ENCODE assay signal across 1 cellular context in the genomic region with DNA sequence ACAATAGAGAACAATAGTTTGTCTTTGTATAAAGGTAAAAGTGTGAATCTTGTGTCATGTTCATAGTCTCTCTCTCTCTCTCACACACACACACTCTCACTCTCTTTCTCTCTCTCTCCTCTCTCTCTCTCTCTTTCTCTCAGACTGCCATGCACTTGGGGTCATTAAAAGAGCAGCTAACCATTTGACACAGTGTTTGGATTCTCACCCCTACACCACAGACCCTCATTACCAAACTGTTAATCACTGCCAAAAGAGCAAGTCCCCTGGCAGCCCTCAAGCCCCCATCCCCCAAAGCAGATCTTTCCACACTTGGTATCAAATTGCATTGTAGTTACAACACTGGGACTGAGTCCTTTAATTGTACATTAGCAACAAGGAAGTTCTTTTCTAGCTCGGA.
TF ChIP-seq lines count a peak whose summit lies in the region.

No MANE protein-coding gene starts in this region.

TF ChIP-seq in GM23338, 12 proteins besides CTCF, POLR2A, EP300 and RAD21 (continued from another document):
- TF ChIP-seq, protein P1, sequence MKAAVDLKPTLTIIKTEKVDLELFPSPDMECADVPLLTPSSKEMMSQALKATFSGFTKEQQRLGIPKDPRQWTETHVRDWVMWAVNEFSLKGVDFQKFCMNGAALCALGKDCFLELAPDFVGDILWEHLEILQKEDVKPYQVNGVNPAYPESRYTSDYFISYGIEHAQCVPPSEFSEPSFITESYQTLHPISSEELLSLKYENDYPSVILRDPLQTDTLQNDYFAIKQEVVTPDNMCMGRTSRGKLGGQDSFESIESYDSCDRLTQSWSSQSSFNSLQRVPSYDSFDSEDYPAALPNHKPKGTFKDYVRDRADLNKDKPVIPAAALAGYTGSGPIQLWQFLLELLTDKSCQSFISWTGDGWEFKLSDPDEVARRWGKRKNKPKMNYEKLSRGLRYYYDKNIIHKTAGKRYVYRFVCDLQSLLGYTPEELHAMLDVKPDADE (IDR thresholded peaks at IDR 0.05): no peak
- TF ChIP-seq STAT1 (IDR thresholded peaks at IDR 0.05; ENCODE audit: unreplicated experiment) (no peak), EZH2phosphoT487 (IDR thresholded peaks at IDR 0.05; ENCODE audit: unreplicated experiment) (no peak)
- TF ChIP-seq, protein P2, sequence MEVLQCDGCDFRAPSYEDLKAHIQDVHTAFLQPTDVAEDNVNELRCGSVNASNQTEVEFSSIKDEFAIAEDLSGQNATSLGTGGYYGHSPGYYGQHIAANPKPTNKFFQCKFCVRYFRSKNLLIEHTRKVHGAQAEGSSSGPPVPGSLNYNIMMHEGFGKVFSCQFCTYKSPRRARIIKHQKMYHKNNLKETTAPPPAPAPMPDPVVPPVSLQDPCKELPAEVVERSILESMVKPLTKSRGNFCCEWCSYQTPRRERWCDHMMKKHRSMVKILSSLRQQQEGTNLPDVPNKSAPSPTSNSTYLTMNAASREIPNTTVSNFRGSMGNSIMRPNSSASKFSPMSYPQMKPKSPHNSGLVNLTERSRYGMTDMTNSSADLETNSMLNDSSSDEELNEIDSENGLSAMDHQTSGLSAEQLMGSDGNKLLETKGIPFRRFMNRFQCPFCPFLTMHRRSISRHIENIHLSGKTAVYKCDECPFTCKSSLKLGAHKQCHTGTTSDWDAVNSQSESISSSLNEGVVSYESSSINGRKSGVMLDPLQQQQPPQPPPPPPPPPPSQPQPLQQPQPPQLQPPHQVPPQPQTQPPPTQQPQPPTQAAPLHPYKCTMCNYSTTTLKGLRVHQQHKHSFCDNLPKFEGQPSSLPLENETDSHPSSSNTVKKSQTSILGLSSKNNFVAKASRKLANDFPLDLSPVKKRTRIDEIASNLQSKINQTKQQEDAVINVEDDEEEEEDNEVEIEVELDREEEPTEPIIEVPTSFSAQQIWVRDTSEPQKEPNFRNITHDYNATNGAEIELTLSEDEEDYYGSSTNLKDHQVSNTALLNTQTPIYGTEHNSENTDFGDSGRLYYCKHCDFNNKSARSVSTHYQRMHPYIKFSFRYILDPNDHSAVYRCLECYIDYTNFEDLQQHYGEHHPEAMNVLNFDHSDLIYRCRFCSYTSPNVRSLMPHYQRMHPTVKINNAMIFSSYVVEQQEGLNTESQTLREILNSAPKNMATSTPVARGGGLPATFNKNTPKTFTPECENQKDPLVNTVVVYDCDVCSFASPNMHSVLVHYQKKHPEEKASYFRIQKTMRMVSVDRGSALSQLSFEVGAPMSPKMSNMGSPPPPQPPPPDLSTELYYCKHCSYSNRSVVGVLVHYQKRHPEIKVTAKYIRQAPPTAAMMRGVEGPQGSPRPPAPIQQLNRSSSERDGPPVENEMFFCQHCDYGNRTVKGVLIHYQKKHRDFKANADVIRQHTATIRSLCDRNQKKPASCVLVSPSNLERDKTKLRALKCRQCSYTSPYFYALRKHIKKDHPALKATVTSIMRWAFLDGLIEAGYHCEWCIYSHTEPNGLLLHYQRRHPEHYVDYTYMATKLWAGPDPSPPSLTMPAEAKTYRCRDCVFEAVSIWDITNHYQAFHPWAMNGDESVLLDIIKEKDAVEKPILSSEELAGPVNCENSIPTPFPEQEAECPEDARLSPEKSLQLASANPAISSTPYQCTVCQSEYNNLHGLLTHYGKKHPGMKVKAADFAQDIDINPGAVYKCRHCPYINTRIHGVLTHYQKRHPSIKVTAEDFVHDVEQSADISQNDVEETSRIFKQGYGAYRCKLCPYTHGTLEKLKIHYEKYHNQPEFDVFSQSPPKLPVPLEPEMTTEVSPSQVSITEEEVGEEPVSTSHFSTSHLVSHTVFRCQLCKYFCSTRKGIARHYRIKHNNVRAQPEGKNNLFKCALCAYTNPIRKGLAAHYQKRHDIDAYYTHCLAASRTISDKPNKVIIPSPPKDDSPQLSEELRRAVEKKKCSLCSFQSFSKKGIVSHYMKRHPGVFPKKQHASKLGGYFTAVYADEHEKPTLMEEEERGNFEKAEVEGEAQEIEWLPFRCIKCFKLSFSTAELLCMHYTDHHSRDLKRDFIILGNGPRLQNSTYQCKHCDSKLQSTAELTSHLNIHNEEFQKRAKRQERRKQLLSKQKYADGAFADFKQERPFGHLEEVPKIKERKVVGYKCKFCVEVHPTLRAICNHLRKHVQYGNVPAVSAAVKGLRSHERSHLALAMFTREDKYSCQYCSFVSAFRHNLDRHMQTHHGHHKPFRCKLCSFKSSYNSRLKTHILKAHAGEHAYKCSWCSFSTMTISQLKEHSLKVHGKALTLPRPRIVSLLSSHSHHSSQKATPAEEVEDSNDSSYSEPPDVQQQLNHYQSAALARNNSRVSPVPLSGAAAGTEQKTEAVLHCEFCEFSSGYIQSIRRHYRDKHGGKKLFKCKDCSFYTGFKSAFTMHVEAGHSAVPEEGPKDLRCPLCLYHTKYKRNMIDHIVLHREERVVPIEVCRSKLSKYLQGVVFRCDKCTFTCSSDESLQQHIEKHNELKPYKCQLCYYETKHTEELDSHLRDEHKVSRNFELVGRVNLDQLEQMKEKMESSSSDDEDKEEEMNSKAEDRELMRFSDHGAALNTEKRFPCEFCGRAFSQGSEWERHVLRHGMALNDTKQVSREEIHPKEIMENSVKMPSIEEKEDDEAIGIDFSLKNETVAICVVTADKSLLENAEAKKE (CRISPR knock-in tag; IDR thresholded peaks at IDR 0.05): no peak
